9 cellular contexts compared by ENCODE assay signal in genomic region chr15:63044645-63045437, GRCh38. TPM values are rescaled to one million over a fixed set of nuclear protein-coding genes. Genes with fewer than 3 reads are reported as not detected.
A peak's percentile ranks its signal among the peaks of the same experiment; 100 is the strongest.
DNase-seq lines count a peak whose midpoint lies in the region; ATAC-seq and TF ChIP-seq lines count a peak whose summit lies in the region.
"Had no signal": no experiment of that assay in that cellular context is flagged by ENCODE, and none has a peak within 500 bp of the region (broad histone marks: within the 10 kb centered on the region; RNA-seq: fewer than 3 reads in every experiment).

No MANE protein-coding gene starts in this region.

- peaks cover 10 to 38% (median 22%) of the 10 kb centered on the region in 7 donors for H3K4me1 Mint-ChIP-seq in naive thymus-derived CD4-positive, alpha-beta T cell

- H3K4me3 Mint-ChIP-seq in naive thymus-derived CD4-positive, alpha-beta T cell = peak overlapping the region in 4 of 10 donors; percentile 42 to 80 (median 61)
- H3K4me3 Mint-ChIP-seq: activated naive CD8-positive, alpha-beta T cell treated with anti-CD3 and anti-CD28 coated beads, Interleukin-2, amount 50 U/mL, for 24 hours had no signal

- H3K27me3 Mint-ChIP-seq in naive thymus-derived CD4-positive, alpha-beta T cell = peaks cover 50 to 81% (median 62%) of the 10 kb centered on the region in 5 donors

- 47 to 48% methylated on average over 6 of the region's 6 CpGs for WGBS in testis, 2 donors

- H3K9me3 Mint-ChIP-seq in naive thymus-derived CD4-positive, alpha-beta T cell = peaks cover 0 to 2% (median 0%) of the 10 kb centered on the region in 11 donors
- H3K9me3 Mint-ChIP-seq: activated naive CD8-positive, alpha-beta T cell treated with anti-CD3 and anti-CD28 coated beads, Interleukin-2, amount 50 U/mL, for 24 hours had no signal

- ATAC-seq in naive thymus-derived CD4-positive, alpha-beta T cell = no peak
- no peak for ATAC-seq in HG03520 (IDR thresholded peaks at IDR 0.05; ENCODE audit: unreplicated experiment)
- ATAC-seq: activated naive CD8-positive, alpha-beta T cell treated with anti-CD3 and anti-CD28 coated beads, Interleukin-2, amount 50 U/mL, for 24 hours had no signal

- no peaks in the 10 kb centered on the region for H3K27me3 ChIP-seq in testis
- H3K27me3 ChIP-seq in naive thymus-derived CD4-positive, alpha-beta T cell (ENCODE audit: control insufficient read depth in 2 of 2, insufficient read depth in 2 of 2, low read length in 2 of 2) = peaks cover 17 to 29% of the 10 kb centered on the region in 2 donors

- intact Hi-C loops in testis (cut with DNase I; ENCODE audit: low total_unique reads) (loop anchor here (10.0 kb wide), 2 partner anchors 50 to 260 kb away; no protein-coding TSS in a partner anchor), head of caudate nucleus (cut with DNase I) (loop anchor here (5.0 kb wide), 3 partner anchors 47 to 198 kb away; partner anchors contain the start of gene RAB8B)
- intact Hi-C loops in naive thymus-derived CD4-positive, alpha-beta T cell (cut with micrococcal nuclease) = loop anchor here (5.0 to 10.0 kb wide), 4 partner anchors 242 to 1050 kb away; partner anchors contain the start of genes CIAO2A (in 1 of the 2), SNX1 (in 1 of the 2) and VPS13C (in 1 of the 2)

- no peaks in the 10 kb centered on the region for H3K9me3 ChIP-seq in testis
- H3K9me3 ChIP-seq in naive thymus-derived CD4-positive, alpha-beta T cell (ENCODE audit: control insufficient read depth in 2 of 3, low read length in 3 of 3) = no peaks in the 10 kb centered on the region

- peak; percentile 47 for DNase-seq in HT1080 (ENCODE audit: low read depth)
- DNase-seq in cardiac fibroblast (ENCODE audit: low read depth in 2 of 2) = peak in 1 of 2 donors; percentile 62
- DNase-seq in left kidney (ENCODE audit: low read depth, low spot score) = peak; percentile 59
- DNase-seq in testis = no peak
- DNase-seq in head of caudate nucleus = no peak
- DNase-seq in naive thymus-derived CD4-positive, alpha-beta T cell = no peak
- no peak for DNase-seq in GOT3 (lab: John Stamatoyannopoulos, UW)
- DNase-seq: activated naive CD8-positive, alpha-beta T cell treated with anti-CD3 and anti-CD28 coated beads, Interleukin-2, amount 50 U/mL, for 24 hours had no signal

- no peak for TF ChIP-seq POLR2A in testis (IDR thresholded peaks at IDR 0.05)

- H3K4me3 ChIP-seq in cardiac fibroblast (replicated peaks in 1 of 2; ENCODE audit: low read depth in 2 of 2, low read length in 2 of 2) = peak overlapping the region; percentile 65 to 80
- peak overlapping the region; percentile 56 to 71 for H3K4me3 ChIP-seq in testis
- H3K4me3 ChIP-seq in naive thymus-derived CD4-positive, alpha-beta T cell (ENCODE audit: low read length) = no peak overlapping the region

- POLR2A ChIA-PET in naive thymus-derived CD4-positive, alpha-beta T cell (lab: Charles Lee) = no interaction called here

- H3K4me1 ChIP-seq in testis = peaks cover 8% of the 10 kb centered on the region
- H3K4me1 ChIP-seq in naive thymus-derived CD4-positive, alpha-beta T cell (ENCODE audit: control insufficient read depth in 2 of 2, insufficient read depth in 2 of 2, low read length in 2 of 2) = peaks cover 9 to 16% of the 10 kb centered on the region in 2 donors

- no peak overlapping the region for H3K27ac Mint-ChIP-seq in naive thymus-derived CD4-positive, alpha-beta T cell
- H3K27ac Mint-ChIP-seq: activated naive CD8-positive, alpha-beta T cell treated with anti-CD3 and anti-CD28 coated beads, Interleukin-2, amount 50 U/mL, for 24 hours had no signal

- CTCF ChIA-PET in naive thymus-derived CD4-positive, alpha-beta T cell (lab: Charles Lee) = interaction anchor here (0.6 to 0.7 kb wide), 2 partner anchors 108 to 203 kb away, joined by 3 read pairs; no protein-coding TSS in a partner anchor

- TF ChIP-seq CTCF in cardiac fibroblast (IDR thresholded peaks at IDR 0.05; ENCODE audit: low read depth, low read length) (no peak), testis (IDR thresholded peaks at IDR 0.05) (no peak)

- H3K36me3 ChIP-seq in testis (ENCODE audit: low read depth, missing control alignments) = no peaks in the 10 kb centered on the region
- no peaks in the 10 kb centered on the region for H3K36me3 ChIP-seq in naive thymus-derived CD4-positive, alpha-beta T cell (ENCODE audit: control insufficient read depth in 2 of 3, insufficient read depth in 3 of 3, low read length in 3 of 3)

- peak overlapping the region in 1 of 2 donors; percentile 85 for H3K27ac ChIP-seq in testis
- H3K27ac ChIP-seq in naive thymus-derived CD4-positive, alpha-beta T cell (ENCODE audit: low read depth, low read length) = no peak overlapping the region

- H3K36me3 Mint-ChIP-seq in naive thymus-derived CD4-positive, alpha-beta T cell = peaks cover 0 to 1% (median 0%) of the 10 kb centered on the region in 5 donors

RNA-seq across cellular contexts. Expression of gene TPM1, which starts 2.3 kb away (rescaled TPM):
- total RNA-seq in HT1080 (2014; rRNA removed; shearing (Covaris generic)) = 242 and 284 TPM in 2 replicates
- polyA plus RNA-seq in HT1080 (2015; cell fraction: cytosol; rRNA removed) = 389 and 430 TPM in 2 replicates
- 555 and 626 TPM in 2 replicates for polyA plus RNA-seq in HT1080 (2015; cell fraction: nucleus; rRNA removed)
- total RNA-seq in testis = 100 to 1,000 TPM; 126 TPM
- 135 TPM for polyA plus RNA-seq in testis (ENCODE audit: insufficient read depth, low read depth, low replicate concordance)
- total RNA-seq in naive thymus-derived CD4-positive, alpha-beta T cell = 10 to 100 TPM in 4 of 5 experiments, 1 to 10 TPM in 1; 6.0 to 24.7 (median 19.2) TPM
- 10 to 100 TPM in 1 of 2 donors, 1 to 10 TPM in 1; 8.6 to 10.9 TPM for polyA plus RNA-seq in naive thymus-derived CD4-positive, alpha-beta T cell

Comparison
In these comparisons a context has a peak if more than half of its experiments do, and no peak if none do; other contexts are left out.
1. DNase-seq: peak in HT1080 (single experiment) and left kidney (single experiment); none in testis (single experiment), head of caudate nucleus (0 of 42), naive thymus-derived CD4-positive, alpha-beta T cell (0 of 9) and GOT3 (single experiment).